In genomic region chr1:13968361-13968760, GRCh38 we compare ENCODE assay signal across 30 cellular contexts.
"Had no signal": no experiment of that assay in that cellular context is flagged by ENCODE, and none has a peak within 500 bp of the region (broad histone marks: within the 10 kb centered on the region; RNA-seq: fewer than 3 reads in every experiment).

No MANE protein-coding gene starts in this region.

- ATAC-seq: activated naive CD4-positive, alpha-beta T cell treated with anti-CD3 and anti-CD28 coated beads, Interleukin-2, amount 50 U/mL, for 72 hours; activated T-cell treated with anti-CD3 and anti-CD28 coated beads, Interleukin-2, amount 50 U/mL, for 72 hours; foreskin keratinocyte; gastroesophageal sphincter; heart right ventricle; WTC11 had no signal

- H3K4me1 ChIP-seq: ascending aorta, breast epithelium, colonic mucosa, esophagus muscularis mucosa, foreskin keratinocyte, gastroesophageal sphincter, heart right ventricle had no signal

- H3K4me3 ChIP-seq: ascending aorta, breast epithelium, cardiac muscle cell, colonic mucosa, esophagus muscularis mucosa, gastroesophageal sphincter, heart right ventricle had no signal

- H3K9me3 ChIP-seq: colonic mucosa had no signal

- FAIRE-seq: TTC549 had no signal

- H3K36me3 ChIP-seq: ascending aorta, breast epithelium, cardiac muscle cell, colonic mucosa, esophagus muscularis mucosa, gastroesophageal sphincter, heart right ventricle had no signal

- H3K27me3 ChIP-seq: ascending aorta, breast epithelium, colonic mucosa had no signal

- DNase-seq: activated CD4-positive, alpha-beta memory T cell treated with anti-CD3 and anti-CD28 coated beads, Interleukin-2, amount 10 ng/mL, durations not matched to agents 7 days and 5 days; activated CD4-positive, alpha-beta T cell treated with anti-CD3 and anti-CD28 coated beads for 1 hour; activated CD4-positive, alpha-beta T cell treated with anti-CD3 and anti-CD28 coated beads for 4 hours; activated CD4-positive, alpha-beta T cell treated with anti-CD3 and anti-CD28 coated beads, Interleukin-2, amount 10 ng/mL, durations not matched to agents 7 days and 5 days; activated CD4-positive, alpha-beta T cell treated with anti-CD3 and anti-CD28 coated beads, Interleukin-2, amount 50 U/mL, for 4 hours; activated CD8-positive, alpha-beta memory T cell treated with anti-CD3 and anti-CD28 coated beads, Interleukin-2, amount 50 U/mL, for 48 hours; activated gamma-delta T cell; activated naive CD4-positive, alpha-beta T cell; activated naive CD4-positive, alpha-beta T cell treated with anti-CD3 and anti-CD28 coated beads, Interleukin-2, amount 10 ng/mL, durations not matched to agents 7 days and 5 days; activated naive CD8-positive, alpha-beta T cell treated with anti-CD3 and anti-CD28 coated beads, Interleukin-2, amount 10 ng/mL, durations not matched to agents 7 days and 5 days; activated T-cell treated with anti-CD3 and anti-CD28 coated beads for 4 hours; activated T-cell treated with anti-CD3 and anti-CD28 coated beads, Interleukin-2, amount 50 U/mL, for 24 hours; activated T-cell treated with anti-CD3 and anti-CD28 coated beads, Interleukin-2, amount 50 U/mL, for 72 hours; central memory CD4-positive, alpha-beta T cell; cerebellar nuclear complex; colonic mucosa; effector memory CD4-positive, alpha-beta T cell; erythroblast; foreskin keratinocyte; heart right ventricle; T-helper 2 cell had no signal

- H3K27ac ChIP-seq: ascending aorta, breast epithelium, cardiac muscle cell, colonic mucosa, esophagus muscularis mucosa, foreskin keratinocyte, gastroesophageal sphincter, heart right ventricle, VCaP had no signal
